ENCODE assay signal across 13 cellular contexts in genomic region chr10:119477444-119477843, GRCh38.
DNase-seq lines count a peak whose midpoint lies in the region; ATAC-seq, FAIRE-seq and TF ChIP-seq lines count a peak whose summit lies in the region.
"Had no signal": no experiment of that assay in that cellular context is flagged by ENCODE, and none has a peak within 500 bp of the region (broad histone marks: within the 10 kb centered on the region; RNA-seq: fewer than 3 reads in every experiment).

No MANE protein-coding gene starts in this region.

- H3K9me3 ChIP-seq in DND-41 (ENCODE audit: insufficient read depth, low read length, severe bottlenecking), result peaks cover 3% of the 10 kb centered on the region
- H3K9me3 ChIP-seq in HepG2 (ENCODE audit: low read length), result no peaks in the 10 kb centered on the region
- H3K9me3 ChIP-seq: upper lobe of left lung had no signal

- no peak for DNase-seq in DND-41
- DNase-seq in HepG2 (ENCODE audit: low spot score), result no peak
- DNase-seq in NCI-H2081 treated with DMSO at 0.1 percent for 48 hours (lab: John Stamatoyannopoulos, UW), result no peak
- DNase-seq in KBM-7, result no peak
- no peak for DNase-seq in Right ventricle myocardium inferior (ENCODE audit: missing footprints)
- DNase-seq: amniotic stem cell; islet precursor cell; stimulated activated CD4-positive, alpha-beta T cell treated with anti-CD3 and anti-CD28 coated beads, Interleukin-2, amount 100 ng/mL, for 48 hours; upper lobe of left lung had no signal

- peak overlapping the region; percentile 47 for H3K9ac ChIP-seq in DND-41 (ENCODE audit: low read depth, low read length)
- no peak overlapping the region for H3K9ac ChIP-seq in HepG2 (ENCODE audit: insufficient read depth, low read depth, low read length)

- H3K27me3 ChIP-seq in DND-41 (ENCODE audit: insufficient read depth, low read length, poor library complexity) (no peaks in the 10 kb centered on the region), HepG2 (ENCODE audit: control insufficient read depth in 1 of 2, insufficient read depth in 2 of 2, low read length in 2 of 2) (peaks cover 1 to 43% of the 10 kb centered on the region in 2 experiments; a peak in 3 of 5 replicates)
- H3K27me3 ChIP-seq: upper lobe of left lung had no signal

- no peaks in the 10 kb centered on the region for H3K36me3 ChIP-seq in DND-41 (ENCODE audit: insufficient read depth, low read length)
- no peaks in the 10 kb centered on the region for H3K36me3 ChIP-seq in HepG2 (replicated peaks in 1 of 2; ENCODE audit: control insufficient read depth in 1 of 2, insufficient read depth in 2 of 2, low read length in 2 of 2)
- H3K36me3 ChIP-seq: upper lobe of left lung had no signal

- TF ChIP-seq RAD21 in HepG2 (CRISPR knock-in tag; IDR thresholded peaks at IDR 0.05), result no peak

- peak overlapping the region in 1 of 2 experiments; percentile 48; a peak in 2 of 4 replicates for H3K4me3 ChIP-seq in DND-41 (ENCODE audit: low read depth in 1 of 2, low read length in 2 of 2)
- H3K4me3 ChIP-seq in HepG2 (replicated peaks in 1 of 3; ENCODE audit: insufficient read depth in 1 of 3, low read depth in 2 of 3, low read length in 3 of 3), result no peak overlapping the region
- H3K4me3 ChIP-seq: upper lobe of left lung had no signal

- in situ Hi-C loops in HepG2 (cut with HindIII; ENCODE audit: extremely low pct_ligation_motif_present, low pct_unique_long_range_greater_than_20kb), result no loop called here
- in situ Hi-C loops in KBM-7 (cut with MboI; ENCODE audit: low pct_unique_long_range_greater_than_20kb, low sequenced_read_pairs), result no loop called here

- FAIRE-seq in HepG2 (lab: Jason Lieb, UNC), result no peak

- H3K27ac ChIP-seq in DND-41 (ENCODE audit: low read length), result peak overlapping the region; percentile 91
- H3K27ac ChIP-seq in HepG2 (ENCODE audit: extremely low read length, insufficient read depth, low read length), result no peak overlapping the region
- H3K27ac ChIP-seq: upper lobe of left lung had no signal

- H4K20me1 ChIP-seq in DND-41 (ENCODE audit: insufficient read depth, low read length) (no peaks in the 10 kb centered on the region), HepG2 (ENCODE audit: insufficient read depth, low read length) (no peaks in the 10 kb centered on the region)

- no peak for ATAC-seq in DND-41 (ENCODE audit: insufficient read depth, low read depth)
- peak; percentile 47 for ATAC-seq in GM19043 (IDR thresholded peaks at IDR 0.05; ENCODE audit: low read depth, unreplicated experiment)
- peak; percentile 44 for ATAC-seq in HG02763 (IDR thresholded peaks at IDR 0.05; ENCODE audit: unreplicated experiment)
- ATAC-seq in HG03575 (IDR thresholded peaks at IDR 0.05; ENCODE audit: extremely low read depth, insufficient number of reproducible peaks, low FRiP score, unreplicated experiment), result peak; percentile 47
- ATAC-seq in HepG2, result no peak
- ATAC-seq in Right ventricle myocardium inferior, result no peak
- ATAC-seq: WTC11 had no signal

- TF ChIP-seq CTCF in DND-41 (IDR thresholded peaks at IDR 0.05; ENCODE audit: borderline replicate concordance, extremely low read depth, low read length, poor library complexity, severe bottlenecking) (no peak), HepG2 (CRISPR knock-in tag; IDR thresholded peaks at IDR 0.05) (no peak)

- H3K79me2 ChIP-seq in DND-41 (ENCODE audit: insufficient read depth, low read length) (no peaks in the 10 kb centered on the region), HepG2 (ENCODE audit: insufficient read depth, low read length) (no peaks in the 10 kb centered on the region)

- H3K4me2 ChIP-seq in DND-41 (ENCODE audit: insufficient read depth, low read length) (peak overlapping the region; percentile 59), HepG2 (ENCODE audit: low read depth, low read length) (no peak overlapping the region)

- WGBS in HepG2 (ENCODE audit: low lambda C conversion rate), result 2% methylated on average over 3 of the region's 3 CpGs

- POLR2A ChIA-PET in HepG2 (lab: Yijun Ruan, JAX), result no interaction called here

- BruUV-seq in HepG2 (replicated peaks; lab: Mats Ljungman, UMichigan), result no TSS peak

- no peak for TF ChIP-seq POLR2A in HepG2 (IDR thresholded peaks at IDR 0.05; ENCODE audit: insufficient read depth in 1 of 2, low read depth in 2 of 2, low read length in 2 of 2)

- CTCF ChIA-PET in HepG2 (lab: Yijun Ruan, JAX; ENCODE audit: low intra/inter-chr PET ratio, low total read pairs), result no interaction called here

- H2AFZ ChIP-seq in DND-41 (ENCODE audit: low read depth, low read length), result 0 out of 2 replicates have a peak overlapping the region, but pooled peaks have one; percentile 40
- no peak overlapping the region for H2AFZ ChIP-seq in HepG2 (ENCODE audit: low read length)

- H3K4me1 ChIP-seq in DND-41 (ENCODE audit: insufficient read depth, low read length) (peaks cover 37% of the 10 kb centered on the region), HepG2 (ENCODE audit: insufficient read depth, low read length) (no peaks in the 10 kb centered on the region)
- H3K4me1 ChIP-seq: upper lobe of left lung had no signal

- TF ChIP-seq EP300 in HepG2 (IDR thresholded peaks at IDR 0.05; ENCODE audit: low read depth in 2 of 2, low read length in 2 of 2) (no peak), HepG2 (CRISPR knock-in tag; IDR thresholded peaks at IDR 0.05; ENCODE audit: borderline replicate concordance) (no peak)

- intact Hi-C loops in HepG2 (cut with micrococcal nuclease; ENCODE audit: unreplicated experiment), result no loop called here
- intact Hi-C loops in Right ventricle myocardium inferior (cut with DNase I), result no loop called here

TF ChIP-seq in HepG2, 621 proteins besides CTCF, POLR2A, EP300 and RAD21:
- no peak for TF ChIP-seq SRSF9 (IDR thresholded peaks at IDR 0.05; ENCODE audit: borderline replicate concordance, insufficient read depth, low read depth, low read length, poor library complexity, severe bottlenecking)
- TF ChIP-seq ZFP91 (CRISPR knock-in tag; IDR thresholded peaks at IDR 0.05; ENCODE audit: borderline replicate concordance), result no peak
- TF ChIP-seq ZNF577 (CRISPR knock-in tag; IDR thresholded peaks at IDR 0.05; ENCODE audit: borderline replicate concordance, low read depth), result no peak
- no peak for TF ChIP-seq ZNF468 (CRISPR knock-in tag; IDR thresholded peaks at IDR 0.05)
- no peak for TF ChIP-seq MNT (IDR thresholded peaks at IDR 0.05)
- no peak for TF ChIP-seq CSRNP2 (CRISPR knock-in tag; conservative IDR thresholded peaks at IDR 0.05; ENCODE audit: low read depth)
- TF ChIP-seq FOXK2 (IDR thresholded peaks at IDR 0.05), result no peak

Comparison
In these comparisons a context has a peak if more than half of its experiments do, and no peak if none do; other contexts are left out.
1. ATAC-seq: peak in GM19043 (single experiment), HG02763 (single experiment) and HG03575 (single experiment); none in DND-41 (single experiment), HepG2 (single experiment) and Right ventricle myocardium inferior (single experiment).